8 cellular contexts compared by ENCODE assay signal in genomic region chr18:23618862-23619387, GRCh38. TPM values are rescaled to one million over a fixed set of nuclear protein-coding genes. Genes with fewer than 3 reads are reported as not detected.
DNase-seq lines count a peak whose midpoint lies in the region; ATAC-seq, FAIRE-seq and TF ChIP-seq lines count a peak whose summit lies in the region.

No MANE protein-coding gene starts in this region.

- H3K9ac ChIP-seq in NT2/D1 (ENCODE audit: insufficient read length, low read depth) (peak overlapping the region; percentile 79), neuronal stem cell (ENCODE audit: low read depth, low read length, poor library complexity) (peak overlapping the region; percentile 73)

- 59% methylated on average over 8 of the region's 18 CpGs for WGBS in A549 (ENCODE audit: missing lambda C conversion rate)
- WGBS in neuronal stem cell (ENCODE audit: extremely low coverage in 2 of 2, insufficient read length in 2 of 2, insufficient replicate concordance in 1 of 2), 2 donors, result no CpG with 5 or more reads among the region's 18 CpGs

- H2AFZ ChIP-seq in neuronal stem cell (ENCODE audit: low read length), result peak overlapping the region; percentile 85

- H3K36me3 ChIP-seq in NT2/D1 (ENCODE audit: insufficient read depth, insufficient read length, low read length) (no peaks in the 10 kb centered on the region), neuronal stem cell (replicated peaks in 1 of 2; ENCODE audit: control insufficient read depth in 2 of 2, insufficient read depth in 2 of 2, low read length in 2 of 2) (no peaks in the 10 kb centered on the region)

- no peak overlapping the region for H2BK120ac ChIP-seq in neuronal stem cell (ENCODE audit: low read depth, low read length)

- H4K8ac ChIP-seq in neuronal stem cell (ENCODE audit: low read depth, low read length), result no peak overlapping the region

- ATAC-seq in A549 (peak in 1 of 2 experiments; percentile 61; a peak in 3 of 6 replicates), GM18519 (IDR thresholded peaks at IDR 0.05; ENCODE audit: low FRiP score, unreplicated experiment) (no peak), HG02870 (IDR thresholded peaks at IDR 0.05; ENCODE audit: unreplicated experiment) (no peak)

- TF ChIP-seq EP300 in A549 (IDR thresholded peaks at IDR 0.05), result no peak

- H3K4me1 ChIP-seq in A549 (peaks cover 40% of the 10 kb centered on the region), NT2/D1 (ENCODE audit: insufficient read depth, insufficient read length) (no peaks in the 10 kb centered on the region), neuronal stem cell (ENCODE audit: control insufficient read depth in 2 of 2, insufficient read depth in 1 of 2, low read depth in 1 of 2, low read length in 2 of 2) (peaks cover 3 to 5% of the 10 kb centered on the region in 2 donors)

- H3K9me3 ChIP-seq in A549 (no peaks in the 10 kb centered on the region), NT2/D1 (ENCODE audit: insufficient read depth, low read length) (no peaks in the 10 kb centered on the region), neuronal stem cell (replicated peaks in 1 of 2; ENCODE audit: control insufficient read depth in 2 of 2, insufficient read depth in 1 of 2, low read depth in 1 of 2, low read length in 2 of 2) (no peaks in the 10 kb centered on the region)

- peak overlapping the region; percentile 72 for H3K18ac ChIP-seq in neuronal stem cell (ENCODE audit: low read length)

- TF ChIP-seq CTCF in A549 (IDR thresholded peaks at IDR 0.05) (no peak), fibroblast of pulmonary artery (IDR thresholded peaks at IDR 0.05; ENCODE audit: low read length, missing control alignments) (peak; percentile 2)

- peak overlapping the region; percentile 40 for H2AK5ac ChIP-seq in neuronal stem cell (ENCODE audit: low read depth, low read length)

- DNase-seq in A549 (ENCODE audit: low read depth in 1 of 2, low spot score in 1 of 2) (peak in 1 of 2 experiments; percentile 55), GM19238 (ENCODE audit: insufficient read length, low spot score) (peak; percentile 14), NT2/D1 (ENCODE audit: low read depth, low spot score) (peak; percentile 32), fibroblast of pulmonary artery (ENCODE audit: low read depth) (no peak), neuronal stem cell (ENCODE audit: low spot score) (peak; percentile 51), NCI-H226 (no peak)

- 0 out of 5 replicates have a peak, but pooled peaks of 1 of the 2 experiments have one; percentile 5 for TF ChIP-seq RAD21 in A549 (conservative IDR thresholded peaks at IDR 0.05 in 1 of 2, IDR thresholded peaks at IDR 0.05 in 1 of 2)

- H3K23ac ChIP-seq in neuronal stem cell (ENCODE audit: low read depth, low read length, poor library complexity), result no peak overlapping the region

- H3K4me3 ChIP-seq in A549 (no peak overlapping the region), NT2/D1 (ENCODE audit: insufficient read length, low read depth) (peak overlapping the region; percentile 56), fibroblast of pulmonary artery (replicated peaks; ENCODE audit: low read depth, low read length) (peak overlapping the region; percentile 51), neuronal stem cell (ENCODE audit: low read length in 2 of 2) (peak overlapping the region; percentile 23 to 76)

- peaks cover 46% of the 10 kb centered on the region for H3K27me3 ChIP-seq in NT2/D1 (ENCODE audit: insufficient read depth, insufficient read length)
- peaks cover 12 to 49% (median 38%) of the 10 kb centered on the region in 3 experiments for H3K27me3 ChIP-seq in neuronal stem cell (ENCODE audit: control insufficient read depth in 3 of 3, insufficient read depth in 3 of 3, low read depth in 1 of 3, low read length in 3 of 3)

- H3K79me1 ChIP-seq in neuronal stem cell (ENCODE audit: low read depth, low read length), result peaks cover 2% of the 10 kb centered on the region

- no peak overlapping the region for H4K91ac ChIP-seq in neuronal stem cell (ENCODE audit: low read depth, low read length, poor library complexity)

- H2BK15ac ChIP-seq in neuronal stem cell (ENCODE audit: low read length), result no peak overlapping the region

- H3K4ac ChIP-seq in neuronal stem cell (ENCODE audit: low read length), result no peak overlapping the region

- TF ChIP-seq POLR2A in A549 (IDR thresholded peaks at IDR 0.05; ENCODE audit: low read length), result no peak

- FAIRE-seq in A549 (lab: Jason Lieb, UNC), result no peak

- CTCF ChIA-PET in A549 (lab: Yijun Ruan, JAX), result interaction anchor here (1.7 to 5.8 kb wide), 2 partner anchors 31 to 83 kb away, joined by 4 to 89 read pairs; no protein-coding TSS in a partner anchor

- POLR2A ChIA-PET in A549 (lab: Yijun Ruan, JAX), result no interaction called here

- no peak overlapping the region for H2BK12ac ChIP-seq in neuronal stem cell (ENCODE audit: low read length)

- H3K27ac ChIP-seq in A549 (peak overlapping the region; percentile 59 to 86), neuronal stem cell (replicated peaks; ENCODE audit: low read length) (no peak overlapping the region)

- H2BK5ac ChIP-seq in neuronal stem cell (ENCODE audit: low read length), result no peak overlapping the region

- H3K4me2 ChIP-seq in A549 (peak overlapping the region; percentile 59), neuronal stem cell (ENCODE audit: insufficient read depth, low read length, poor library complexity, severe bottlenecking) (peak overlapping the region; percentile 81)

- no peak overlapping the region for H3K14ac ChIP-seq in neuronal stem cell (ENCODE audit: low read length)

TF ChIP-seq in A549, 52 proteins besides CTCF, POLR2A, EP300 and RAD21:
- TF ChIP-seq CEBPB (IDR thresholded peaks at IDR 0.05), result peak in 1 of 2 experiments; percentile 64; a peak in 2 of 4 replicates
- no peak for TF ChIP-seq CHD2 (IDR thresholded peaks at IDR 0.05; ENCODE audit: low read length, partially characterized antibody)

RNA-seq across cellular contexts. Expression of gene NPC1, which starts 32.6 kb away (rescaled TPM):
- polyA plus RNA-seq in A549 (2011; rRNA removed), result 42.5 and 45.0 TPM in 2 replicates
- 31.4 and 37.2 TPM in 2 replicates for polyA plus RNA-seq in A549 (2012; cell fraction: cytosol; rRNA removed)
- polyA plus RNA-seq in A549 (2012; cell fraction: nucleus; rRNA removed), result 106 and 115 TPM in 2 replicates
- 56.9 to 69.2 TPM (median 61.4 TPM) in 3 replicates for polyA plus RNA-seq in A549 (2017; fragmentation: RNase III; extraction: RNeasy Plus Mini Kit Qiagen cat#74134 plus additional on column Dnase treatment)
- 121 and 124 TPM in 2 replicates for polyA minus RNA-seq in A549 (2011; rRNA and poly(A)+ RNA removed)
- polyA plus RNA-seq in neuronal stem cell (2013, experiment 1 of 2), result 21.0 TPM
- 21.8 TPM for polyA plus RNA-seq in neuronal stem cell (2013, experiment 2 of 2)

RNA-seq across cellular contexts. Expression of gene ANKRD29, which starts 43.8 kb away (rescaled TPM):
- polyA plus RNA-seq in A549 (2011; rRNA removed) (25.2 and 25.4 TPM in 2 replicates), A549 (2017; fragmentation: RNase III; extraction: RNeasy Plus Mini Kit Qiagen cat#74134 plus additional on column Dnase treatment) (12.4 to 17.4 TPM (median 17.2 TPM) in 3 replicates)
- polyA plus RNA-seq in A549 (2012; cell fraction: cytosol; rRNA removed), result 10.5 and 12.3 TPM in 2 replicates
- polyA plus RNA-seq in A549 (2012; cell fraction: nucleus; rRNA removed), result 13.5 and 15.5 TPM in 2 replicates
- polyA minus RNA-seq in A549 (2011; rRNA and poly(A)+ RNA removed), result 13.2 and 17.2 TPM in 2 replicates
- polyA plus RNA-seq in neuronal stem cell (2013, experiment 1 of 2), result 1.2 TPM
- 1.3 TPM for polyA plus RNA-seq in neuronal stem cell (2013, experiment 2 of 2)

Comparison
In these comparisons a context has a peak if more than half of its experiments do, and no peak if none do; other contexts are left out.
1. DNase-seq: peak in GM19238 (single experiment), NT2/D1 (single experiment) and neuronal stem cell (single experiment); none in fibroblast of pulmonary artery (single experiment) and NCI-H226 (single experiment).